8 cellular contexts compared by ENCODE assay signal in genomic region chr6:83215131-83216047, GRCh38. TPM values are rescaled to one million over a fixed set of nuclear protein-coding genes. Genes with fewer than 3 reads are reported as not detected.
DNase-seq lines count a peak whose midpoint lies in the region; ATAC-seq, FAIRE-seq and TF ChIP-seq lines count a peak whose summit lies in the region.

No MANE protein-coding gene starts in this region.

- no peak for FAIRE-seq in A549 (lab: Jason Lieb, UNC)
- peak; percentile 95 for FAIRE-seq in GM12892 (lab: Jason Lieb, UNC)

- H3K27ac ChIP-seq in A549 (no peak overlapping the region), SU-DHL-6 (ENCODE audit: low read depth, low read length) (no peak overlapping the region), hepatocyte (no peak overlapping the region)

- H3K9ac ChIP-seq in SU-DHL-6 (ENCODE audit: low read length) (no peak overlapping the region), skeletal muscle satellite cell (ENCODE audit: low read depth, low read length) (peak overlapping the region; percentile 8)

- H3K79me2 ChIP-seq in SU-DHL-6 (ENCODE audit: insufficient read depth, low read length) (no peaks in the 10 kb centered on the region), hepatocyte (no peaks in the 10 kb centered on the region)

- no peaks in the 10 kb centered on the region for H3K36me3 ChIP-seq in SU-DHL-6 (ENCODE audit: low read length)
- no peaks in the 10 kb centered on the region for H3K36me3 ChIP-seq in hepatocyte (replicated peaks; ENCODE audit: insufficient read depth, low read depth)
- H3K36me3 ChIP-seq in skeletal muscle satellite cell (ENCODE audit: insufficient read depth, low read length), result peaks cover 4% of the 10 kb centered on the region

- no peaks in the 10 kb centered on the region for H4K20me1 ChIP-seq in SU-DHL-6 (ENCODE audit: low read depth, low read length)
- H4K20me1 ChIP-seq in hepatocyte (ENCODE audit: insufficient read depth, poor library complexity, severe bottlenecking), result no peaks in the 10 kb centered on the region

- H3K9me2 ChIP-seq in SU-DHL-6 (replicated peaks; ENCODE audit: insufficient read depth, low read length), result no peaks in the 10 kb centered on the region
- H3K9me2 ChIP-seq in hepatocyte (replicated peaks; ENCODE audit: insufficient read depth), result no peaks in the 10 kb centered on the region

- 47% methylated on average over 7 of the region's 7 CpGs for WGBS in A549 (ENCODE audit: missing lambda C conversion rate)
- 39% methylated on average over 7 of the region's 7 CpGs for WGBS in hepatocyte (ENCODE audit: low lambda C conversion rate, missing lambda C conversion rate)

- peak; percentile 42 to 50; a peak in 4 of 5 replicates for TF ChIP-seq RAD21 in A549 (conservative IDR thresholded peaks at IDR 0.05 in 1 of 2, IDR thresholded peaks at IDR 0.05 in 1 of 2)

- TF ChIP-seq POLR2A in A549 (IDR thresholded peaks at IDR 0.05; ENCODE audit: low read length), result no peak
- no peak for TF ChIP-seq POLR2A in GM12892 (IDR thresholded peaks at IDR 0.05; ENCODE audit: low read depth, low read length)

- DNase-seq in A549 (ENCODE audit: low read depth in 1 of 2, low spot score in 1 of 2), result peak; percentile 10 to 53
- DNase-seq in GM12892 (ENCODE audit: insufficient read length), result no peak
- DNase-seq in NCI-H1105 (lab: John Stamatoyannopoulos, UW), result peak; percentile 73
- DNase-seq in amygdala (lab: John Stamatoyannopoulos, UW), result peak in 48 of 56 donors; percentile 2 to 87 (median 33)
- DNase-seq in hepatocyte (ENCODE audit: low spot score), result peak; percentile 77

- TF ChIP-seq CTCF in A549 (IDR thresholded peaks at IDR 0.05) (peak; percentile 56), SU-DHL-6 (IDR thresholded peaks at IDR 0.05; ENCODE audit: insufficient read depth, low read length, poor library complexity, severe bottlenecking) (peak; percentile 66), hepatocyte (IDR thresholded peaks at IDR 0.05; ENCODE audit: poor library complexity) (peak; percentile 93)

- TF ChIP-seq EP300 in A549 (IDR thresholded peaks at IDR 0.05), result no peak

- H3K4me3 ChIP-seq in A549, result no peak overlapping the region
- no peak overlapping the region for H3K4me3 ChIP-seq in SU-DHL-6 (ENCODE audit: insufficient read depth, low read length, poor library complexity, severe bottlenecking)
- no peak overlapping the region for H3K4me3 ChIP-seq in hepatocyte
- H3K4me3 ChIP-seq in skeletal muscle satellite cell (ENCODE audit: low read length), result no peak overlapping the region

- no peaks in the 10 kb centered on the region for H3K9me3 ChIP-seq in A549
- no peaks in the 10 kb centered on the region for H3K9me3 ChIP-seq in SU-DHL-6 (ENCODE audit: insufficient read depth, low read length)
- no peaks in the 10 kb centered on the region for H3K9me3 ChIP-seq in hepatocyte (ENCODE audit: low read depth)
- no peaks in the 10 kb centered on the region for H3K9me3 ChIP-seq in skeletal muscle satellite cell (replicated peaks; ENCODE audit: low read length)

- H2AFZ ChIP-seq in SU-DHL-6 (ENCODE audit: low read depth, low read length, severe bottlenecking) (peak overlapping the region; percentile 35), hepatocyte (no peak overlapping the region)

- POLR2A ChIA-PET in A549 (lab: Yijun Ruan, JAX), result no interaction called here

- no peaks in the 10 kb centered on the region for H3F3A ChIP-seq in SU-DHL-6 (ENCODE audit: insufficient read depth)

- ATAC-seq in A549, result peak; percentile 93 to 95
- peak; percentile 98 for ATAC-seq in HG02763 (IDR thresholded peaks at IDR 0.05; ENCODE audit: unreplicated experiment)

- H3K4me1 ChIP-seq in A549 (no peaks in the 10 kb centered on the region), hepatocyte (ENCODE audit: insufficient read depth) (no peaks in the 10 kb centered on the region), skeletal muscle satellite cell (ENCODE audit: control insufficient read depth, insufficient read depth, low read length) (peaks cover 3% of the 10 kb centered on the region)

- H3K4me2 ChIP-seq in A549 (no peak overlapping the region), SU-DHL-6 (ENCODE audit: low read depth, low read length, poor library complexity, severe bottlenecking) (no peak overlapping the region), hepatocyte (no peak overlapping the region), skeletal muscle satellite cell (ENCODE audit: low read length) (peak overlapping the region; percentile 2)

- no peaks in the 10 kb centered on the region for H3K27me3 ChIP-seq in SU-DHL-6 (ENCODE audit: low read length)
- no peaks in the 10 kb centered on the region for H3K27me3 ChIP-seq in hepatocyte
- no peaks in the 10 kb centered on the region for H3K27me3 ChIP-seq in skeletal muscle satellite cell (ENCODE audit: control insufficient read depth, insufficient read depth, low read length)

- CTCF ChIA-PET in A549 (lab: Yijun Ruan, JAX), result interaction anchor here (0.6 to 4.0 kb wide), 16 partner anchors 9 to 387 kb away, joined by 3 to 38 read pairs (median 5); partner anchors contain the start of genes DOP1A, PRSS35 and UBE3D

TF ChIP-seq in A549, 52 proteins besides CTCF, POLR2A, EP300 and RAD21:
- TF ChIP-seq SMC3 (IDR thresholded peaks at IDR 0.05) (0 out of 3 replicates have a peak, but pooled peaks have one; percentile 35), BCL3 (IDR thresholded peaks at IDR 0.05) (no peak)

RNA-seq across cellular contexts. Expression of gene RWDD2A, which starts 22.2 kb away (rescaled TPM):
- polyA plus RNA-seq in A549 (2011; rRNA removed) (4.2 and 4.7 TPM in 2 replicates), A549 (2017; fragmentation: RNase III; extraction: RNeasy Plus Mini Kit Qiagen cat#74134 plus additional on column Dnase treatment) (1.7 to 2.2 TPM (median 1.9 TPM) in 3 replicates), hepatocyte (4.7 and 5.4 TPM in 2 replicates)
- 0.66 and 0.80 TPM in 2 replicates for polyA plus RNA-seq in A549 (2012; cell fraction: cytosol; rRNA removed)
- 0.43 and 0.73 TPM in 2 replicates for polyA plus RNA-seq in A549 (2012; cell fraction: nucleus; rRNA removed)
- polyA minus RNA-seq in A549 (2011; rRNA and poly(A)+ RNA removed), result 2.4 and 2.5 TPM in 2 replicates
- 4.6 TPM for polyA plus RNA-seq in GM12892 (2012; ENCODE audit: missing spikeins)
- 6.2 and 6.5 TPM in 2 replicates for total RNA-seq in hepatocyte
- 2.0 TPM in 2 replicates for total RNA-seq in skeletal muscle satellite cell (2012; rRNA removed)

RNA-seq across cellular contexts. Expression of gene PGM3, which starts 22.3 kb away (rescaled TPM):
- polyA plus RNA-seq in A549 (2011; rRNA removed) (43.3 and 51.7 TPM in 2 replicates), A549 (2017; fragmentation: RNase III; extraction: RNeasy Plus Mini Kit Qiagen cat#74134 plus additional on column Dnase treatment) (37.3 to 42.5 TPM (median 40.2 TPM) in 3 replicates), hepatocyte (83.4 and 94.9 TPM in 2 replicates)
- 10.3 and 10.4 TPM in 2 replicates for polyA plus RNA-seq in A549 (2012; cell fraction: cytosol; rRNA removed)
- polyA plus RNA-seq in A549 (2012; cell fraction: nucleus; rRNA removed), result 5.5 and 6.1 TPM in 2 replicates
- polyA minus RNA-seq in A549 (2011; rRNA and poly(A)+ RNA removed), result 40.8 and 44.0 TPM in 2 replicates
- polyA plus RNA-seq in GM12892 (2012; ENCODE audit: missing spikeins), result 17.1 TPM
- total RNA-seq in hepatocyte, result 92.8 and 106 TPM in 2 replicates
- total RNA-seq in skeletal muscle satellite cell (2012; rRNA removed), result 72.8 and 86.3 TPM in 2 replicates
